In genomic region chr1:45348020-45348419, GRCh38 we compare ENCODE assay signal across 14 cellular contexts. TPM values are rescaled to one million over a fixed set of nuclear protein-coding genes. Genes with fewer than 3 reads are reported as not detected.
A peak's percentile ranks its signal among the peaks of the same experiment; 100 is the strongest.
DNase-seq lines count a peak whose midpoint lies in the region; FAIRE-seq and TF ChIP-seq lines count a peak whose summit lies in the region.
"Had no signal": no experiment of that assay in that cellular context is flagged by ENCODE, and none has a peak within 500 bp of the region (broad histone marks: within the 10 kb centered on the region; RNA-seq: fewer than 3 reads in every experiment).

No MANE protein-coding gene starts in this region.

- no peak overlapping the region for H4K8ac ChIP-seq in H1 (ENCODE audit: extremely low read depth, insufficient read depth, low read length)

- H3K79me2 ChIP-seq in H1 (ENCODE audit: control insufficient read depth in 1 of 2, insufficient read depth in 2 of 2, low read length in 2 of 2) (no peaks in the 10 kb centered on the region), osteoblast (ENCODE audit: insufficient read depth, low read length) (no peaks in the 10 kb centered on the region), Karpas-422 (ENCODE audit: low read length) (no peaks in the 10 kb centered on the region)

- H4K91ac ChIP-seq in H1 (replicated peaks; ENCODE audit: insufficient read length, low read length): no peak overlapping the region

- H3K79me1 ChIP-seq in H1 (ENCODE audit: low read depth, low read length): no peaks in the 10 kb centered on the region

- H4K20me1 ChIP-seq in H1 (replicated peaks in 1 of 2; ENCODE audit: control insufficient read depth in 1 of 2, insufficient read depth in 2 of 2, low read length in 2 of 2) (no peaks in the 10 kb centered on the region), osteoblast (ENCODE audit: insufficient read depth, low read length) (no peaks in the 10 kb centered on the region), Karpas-422 (ENCODE audit: insufficient read depth, low read depth, low read length) (no peaks in the 10 kb centered on the region)
- H4K20me1 ChIP-seq: BLaER1 had no signal

- H3K18ac ChIP-seq in H1 (ENCODE audit: extremely low read depth, low read length): no peak overlapping the region

- no peaks in the 10 kb centered on the region for H3K27me3 ChIP-seq in H1 (replicated peaks in 1 of 4; ENCODE audit: control insufficient read depth in 3 of 4, extremely low read depth in 1 of 4, insufficient read depth in 3 of 4, low read length in 3 of 4)
- H3K27me3 ChIP-seq in osteoblast (ENCODE audit: insufficient read depth, low read length): no peaks in the 10 kb centered on the region
- no peaks in the 10 kb centered on the region for H3K27me3 ChIP-seq in brain microvascular endothelial cell (replicated peaks)
- H3K27me3 ChIP-seq in Karpas-422 (ENCODE audit: low read length): no peaks in the 10 kb centered on the region
- H3K27me3 ChIP-seq: BLaER1 had no signal

- H3K4ac ChIP-seq in H1 (replicated peaks; ENCODE audit: insufficient read length, low read depth, low read length): no peak overlapping the region

- DNase-seq in ACHN (peak; percentile 24), NCI-H226 (peak; percentile 36), H1 (ENCODE audit: low read depth in 1 of 2, low spot score in 2 of 2) (no peak), osteoblast (ENCODE audit: insufficient read length, low spot score, missing footprints) (peak; percentile 72), Ammon's horn (ENCODE audit: low spot score) (no peak), brain microvascular endothelial cell (no peak), posterior vena cava (ENCODE audit: low spot score) (no peak), Karpas-422 (no peak)
- DNase-seq: activated CD8-positive, alpha-beta memory T cell treated with anti-CD3 and anti-CD28 coated beads, Interleukin-2, amount 50 U/mL, for 48 hours; GOT3; KG1; NCI-H2081 treated with DMSO at 0.1 percent for 48 hours; stimulated activated CD4-positive, alpha-beta T cell treated with anti-CD3 and anti-CD28 coated beads, Interleukin-12 subunit alpha, Interleukin-12 subunit beta, amount 100 ng/mL, for 4 hours had no signal

- H3K4me1 ChIP-seq in H1 (replicated peaks in 1 of 4; ENCODE audit: control insufficient read depth in 3 of 4, insufficient read depth in 4 of 4, low read length in 3 of 4) (no peaks in the 10 kb centered on the region), osteoblast (ENCODE audit: insufficient read depth, low read length) (peaks cover 3% of the 10 kb centered on the region), Karpas-422 (ENCODE audit: low read length) (no peaks in the 10 kb centered on the region)

- no peak for TF ChIP-seq RAD21 in H1 (IDR thresholded peaks at IDR 0.05 in 1 of 2, conservative IDR thresholded peaks at IDR 0.05 in 1 of 2; ENCODE audit: low read depth in 2 of 2, low read length in 2 of 2)

- no peak overlapping the region for H4K5ac ChIP-seq in H1 (ENCODE audit: insufficient read length, low read depth, low read length)

- TF ChIP-seq EP300 in H1 (IDR thresholded peaks at IDR 0.05; ENCODE audit: borderline replicate concordance in 1 of 2, low read depth in 2 of 2, low read length in 2 of 2): no peak

- no peak for TF ChIP-seq POLR2A in H1 (IDR thresholded peaks at IDR 0.05; ENCODE audit: control extremely low read depth in 1 of 2, low read depth in 2 of 2, low read length in 2 of 2)

- TF ChIP-seq CTCF in H1 (IDR thresholded peaks at IDR 0.05; ENCODE audit: control extremely low read depth in 1 of 3, insufficient read depth in 1 of 3, low read depth in 1 of 3, low read length in 3 of 3) (no peak), osteoblast (IDR thresholded peaks at IDR 0.05; ENCODE audit: extremely low read depth, low read depth, low read length) (no peak), brain microvascular endothelial cell (IDR thresholded peaks at IDR 0.05; ENCODE audit: low read depth, low read length, missing control alignments) (no peak)

- H3K9ac ChIP-seq in H1 (replicated peaks in 1 of 4; ENCODE audit: extremely low read depth in 1 of 4, low read depth in 3 of 4, low read length in 3 of 4) (no peak overlapping the region), Karpas-422 (ENCODE audit: low read length) (no peak overlapping the region)
- H3K9ac ChIP-seq: BLaER1 had no signal

- CTCF ChIA-PET in H1 (lab: Charles Lee; ENCODE audit: partially characterized antibody): interaction anchor here (0.7 to 13.4 kb wide), 10 partner anchors 9 to 535 kb away, joined by 3 to 139 read pairs (median 4); partner anchors contain the start of genes CCDC163, MMACHC, MUTYH and TOE1

- H3K23me2 ChIP-seq in H1 (ENCODE audit: low read depth, low read length): no peaks in the 10 kb centered on the region

- no peak overlapping the region for H3K56ac ChIP-seq in H1 (replicated peaks; ENCODE audit: insufficient read length, low read depth, low read length)

- no peak for FAIRE-seq in H1 (lab: Jason Lieb, UNC)

- no peaks in the 10 kb centered on the region for H3K9me2 ChIP-seq in Karpas-422 (replicated peaks; ENCODE audit: insufficient read depth, low read length)

- H2BK20ac ChIP-seq in H1 (ENCODE audit: low read length): no peak overlapping the region

- WGBS in H1 (ENCODE audit: extremely low coverage in 1 of 2, insufficient coverage in 1 of 2, insufficient read length in 1 of 2, insufficient replicate concordance in 2 of 2, low coverage in 1 of 2, low lambda C conversion rate in 2 of 2, missing lambda C conversion rate in 1 of 2), 2 experiments: 88% methylated on average over 2 of the region's 2 CpGs; no CpG with 5 or more reads in 1 of the 2 experiments

- no peak overlapping the region for H2AK5ac ChIP-seq in H1 (ENCODE audit: low read depth, low read length)

- no peak overlapping the region for H3K4me2 ChIP-seq in H1 (ENCODE audit: insufficient read depth in 1 of 2, low read depth in 2 of 2, low read length in 2 of 2)
- no peak overlapping the region for H3K4me2 ChIP-seq in osteoblast (ENCODE audit: insufficient read depth, low read length)
- H3K4me2 ChIP-seq in Karpas-422 (ENCODE audit: low read depth, low read length, poor library complexity, severe bottlenecking): no peak overlapping the region
- H3K4me2 ChIP-seq: BLaER1 had no signal

- in situ Hi-C loops in ACHN (cut with HindIII; ENCODE audit: low pct_ligation_motif_present, low pct_unique_long_range_greater_than_20kb, low sequenced_read_pairs) (no loop called here), brain microvascular endothelial cell (cut with HindIII; ENCODE audit: low pct_ligation_motif_present, low sequenced_read_pairs) (no loop called here)

- H2BK120ac ChIP-seq in H1 (replicated peaks; ENCODE audit: low read depth, low read length): no peak overlapping the region

- H3K23ac ChIP-seq in H1 (ENCODE audit: insufficient read length): no peak overlapping the region

- H3K4me3 ChIP-seq in H1 (ENCODE audit: extremely low read depth in 1 of 4, insufficient read depth in 2 of 4, low read depth in 3 of 4, low read length in 4 of 4) (no peak overlapping the region), osteoblast (ENCODE audit: insufficient read depth, low read length) (no peak overlapping the region), brain microvascular endothelial cell (ENCODE audit: low read depth, low read length) (no peak overlapping the region), Karpas-422 (ENCODE audit: low read length) (no peak overlapping the region)
- H3K4me3 ChIP-seq: BLaER1 had no signal

- no peak overlapping the region for H3K27ac ChIP-seq in H1 (ENCODE audit: low read depth, low read length)
- H3K27ac ChIP-seq in osteoblast (ENCODE audit: low read depth, low read length): no peak overlapping the region
- no peak overlapping the region for H3K27ac ChIP-seq in brain microvascular endothelial cell
- no peak overlapping the region for H3K27ac ChIP-seq in Karpas-422 (ENCODE audit: low read length)
- H3K27ac ChIP-seq: BLaER1 had no signal

- H3K36me3 ChIP-seq in H1 (ENCODE audit: control insufficient read depth in 2 of 4, insufficient read depth in 4 of 4, low read length in 3 of 4): peaks cover 8 to 27% (median 21%) of the 10 kb centered on the region in 4 experiments; a peak in 7 of 8 replicates
- H3K36me3 ChIP-seq in osteoblast (ENCODE audit: insufficient read depth, low read length): peaks cover 21% of the 10 kb centered on the region
- peaks cover 4% of the 10 kb centered on the region for H3K36me3 ChIP-seq in brain microvascular endothelial cell (replicated peaks)
- peaks cover 16% of the 10 kb centered on the region; the same call in 1 of the 2 replicates for H3K36me3 ChIP-seq in Karpas-422 (ENCODE audit: insufficient read depth, low read length)

- H2BK5ac ChIP-seq in H1 (ENCODE audit: low read depth, low read length): no peak overlapping the region

- intact Hi-C loops in posterior vena cava (cut with DNase I): no loop called here

- H2BK15ac ChIP-seq in H1 (ENCODE audit: low read length): no peak overlapping the region

- H3K9me3 ChIP-seq in H1 (ENCODE audit: insufficient read depth in 2 of 2, low read depth in 1 of 2, low read length in 1 of 2) (no peaks in the 10 kb centered on the region), osteoblast (ENCODE audit: low read depth, low read length) (no peaks in the 10 kb centered on the region), Karpas-422 (ENCODE audit: low read length) (no peaks in the 10 kb centered on the region)
- H3K9me3 ChIP-seq: BLaER1 had no signal

- no peak overlapping the region for H2BK12ac ChIP-seq in H1 (ENCODE audit: low read depth, low read length)

- no peak overlapping the region for H2AFZ ChIP-seq in H1 (ENCODE audit: low read length)
- no peak overlapping the region for H2AFZ ChIP-seq in osteoblast (ENCODE audit: low read length)
- no peak overlapping the region for H2AFZ ChIP-seq in Karpas-422 (ENCODE audit: low read length)

- POLR2A ChIA-PET in H1 (lab: Charles Lee; ENCODE audit: partially characterized antibody): interaction anchor here (0.6 to 21.4 kb wide), 12 partner anchors 5 to 882 kb away, joined by 3 to 472 read pairs (median 4); partner anchors contain the start of genes CCDC163, HPDL, MMACHC and MUTYH

- H3K14ac ChIP-seq in H1 (ENCODE audit: insufficient read length): no peak overlapping the region

RNA-seq across cellular contexts. Expression of gene MUTYH, which starts 7.8 kb away (rescaled TPM):
- total RNA-seq in H1 (2021; fragmentation: NEBNext Ultra II Directional; extraction: Animal tissue kit (Norgen Biotek cat#: 25700)): 51.9 TPM in 2 replicates
- polyA plus RNA-seq in H1 (2011; rRNA removed): 65.7 and 86.4 TPM in 2 replicates
- 86.1 TPM for polyA plus RNA-seq in H1 (2011; cell fraction: cytosol; rRNA removed)
- polyA plus RNA-seq in H1 (2011; cell fraction: nucleus; rRNA removed): 179 TPM
- polyA plus RNA-seq in H1 (2012, experiment 1 of 2): 35.6 to 60.4 TPM (median 53.2 TPM) in 4 replicates
- 49.5 TPM for polyA plus RNA-seq in H1 (2012, experiment 2 of 2)
- 36.0 TPM for polyA plus RNA-seq in H1 (2013, experiment 1 of 2)
- polyA plus RNA-seq in H1 (2013, experiment 2 of 2): 33.4 TPM
- polyA minus RNA-seq in H1 (2011; rRNA and poly(A)+ RNA removed): 32.8 and 32.9 TPM in 2 replicates
- 29.2 TPM for polyA minus RNA-seq in H1 (2011; cell fraction: cytosol; rRNA and poly(A)+ RNA removed)
- polyA minus RNA-seq in H1 (2011; cell fraction: nucleus; rRNA and poly(A)+ RNA removed): 45.1 TPM
- total RNA-seq in osteoblast: 13.6 and 14.1 TPM in 2 replicates
- 10 to 100 TPM; 15.1 to 15.7 TPM for total RNA-seq in posterior vena cava
- 40.8 and 53.9 TPM in 2 replicates for total RNA-seq in Karpas-422 (2014; rRNA removed; shearing (Covaris generic); ENCODE audit: low replicate concordance)

RNA-seq across cellular contexts. Expression of gene TOE1, which starts 8.1 kb away (rescaled TPM):
- total RNA-seq in H1 (2021; fragmentation: NEBNext Ultra II Directional; extraction: Animal tissue kit (Norgen Biotek cat#: 25700)): 14.5 and 15.2 TPM in 2 replicates
- polyA plus RNA-seq in H1 (2011; rRNA removed): 23.6 and 25.8 TPM in 2 replicates
- 32.5 TPM for polyA plus RNA-seq in H1 (2011; cell fraction: cytosol; rRNA removed)
- polyA plus RNA-seq in H1 (2011; cell fraction: nucleus; rRNA removed): 28.7 TPM
- 11.0 to 18.9 TPM (median 17.6 TPM) in 4 replicates for polyA plus RNA-seq in H1 (2012, experiment 1 of 2)
- polyA plus RNA-seq in H1 (2012, experiment 2 of 2): 12.8 TPM
- 12.2 TPM for polyA plus RNA-seq in H1 (2013, experiment 1 of 2)
- 11.9 TPM for polyA plus RNA-seq in H1 (2013, experiment 2 of 2)
- polyA minus RNA-seq in H1 (2011; rRNA and poly(A)+ RNA removed): 32.6 and 45.7 TPM in 2 replicates
- 15.1 TPM for polyA minus RNA-seq in H1 (2011; cell fraction: cytosol; rRNA and poly(A)+ RNA removed)
- 31.6 TPM for polyA minus RNA-seq in H1 (2011; cell fraction: nucleus; rRNA and poly(A)+ RNA removed)
- total RNA-seq in osteoblast: 6.5 and 8.5 TPM in 2 replicates
- 1 to 10 TPM; 5.8 to 7.0 TPM for total RNA-seq in posterior vena cava
- total RNA-seq in Karpas-422 (2014; rRNA removed; shearing (Covaris generic); ENCODE audit: low replicate concordance): 8.9 and 12.7 TPM in 2 replicates

RNA-seq across cellular contexts. Expression of gene HPDL, which starts 21.3 kb away (rescaled TPM):
- 58.5 and 60.6 TPM in 2 replicates for total RNA-seq in H1 (2021; fragmentation: NEBNext Ultra II Directional; extraction: Animal tissue kit (Norgen Biotek cat#: 25700))
- polyA plus RNA-seq in H1 (2011; rRNA removed): 62.7 and 100 TPM in 2 replicates
- 61.2 TPM for polyA plus RNA-seq in H1 (2011; cell fraction: cytosol; rRNA removed)
- 73.7 TPM for polyA plus RNA-seq in H1 (2011; cell fraction: nucleus; rRNA removed)
- polyA plus RNA-seq in H1 (2012, experiment 1 of 2): 33.0 to 45.0 TPM (median 38.0 TPM) in 4 replicates
- polyA plus RNA-seq in H1 (2012, experiment 2 of 2): 46.7 TPM
- 15.6 TPM for polyA plus RNA-seq in H1 (2013, experiment 1 of 2)
- polyA plus RNA-seq in H1 (2013, experiment 2 of 2): 13.3 TPM
- polyA minus RNA-seq in H1 (2011; rRNA and poly(A)+ RNA removed): 11.5 and 13.9 TPM in 2 replicates
- 29.4 TPM for polyA minus RNA-seq in H1 (2011; cell fraction: cytosol; rRNA and poly(A)+ RNA removed)
- polyA minus RNA-seq in H1 (2011; cell fraction: nucleus; rRNA and poly(A)+ RNA removed): 39.4 TPM
- total RNA-seq in osteoblast (0.36 and 0.59 TPM in 2 replicates), posterior vena cava (under 1 TPM; 0.38 to 0.83 TPM)
- not detected in 2 replicates for total RNA-seq in Karpas-422 (2014; rRNA removed; shearing (Covaris generic); ENCODE audit: low replicate concordance)

Comparison
In these comparisons a context has a peak if more than half of its experiments do, and no peak if none do; other contexts are left out.
1. DNase-seq: peak in ACHN (single experiment), NCI-H226 (single experiment) and osteoblast (single experiment); none in H1 (0 of 2), Ammon's horn (single experiment), brain microvascular endothelial cell (single experiment), posterior vena cava (single experiment) and Karpas-422 (single experiment).
2. RNA of gene HPDL, which starts 21.3 kb away (total RNA-seq): 58.5 to 60.6 TPM in H1; 0.38 to 0.83 TPM in posterior vena cava, 0.36 to 0.59 TPM in osteoblast and not detected in Karpas-422; every median in the first group is over 10 times any median in the second.